In the genomic region with DNA sequence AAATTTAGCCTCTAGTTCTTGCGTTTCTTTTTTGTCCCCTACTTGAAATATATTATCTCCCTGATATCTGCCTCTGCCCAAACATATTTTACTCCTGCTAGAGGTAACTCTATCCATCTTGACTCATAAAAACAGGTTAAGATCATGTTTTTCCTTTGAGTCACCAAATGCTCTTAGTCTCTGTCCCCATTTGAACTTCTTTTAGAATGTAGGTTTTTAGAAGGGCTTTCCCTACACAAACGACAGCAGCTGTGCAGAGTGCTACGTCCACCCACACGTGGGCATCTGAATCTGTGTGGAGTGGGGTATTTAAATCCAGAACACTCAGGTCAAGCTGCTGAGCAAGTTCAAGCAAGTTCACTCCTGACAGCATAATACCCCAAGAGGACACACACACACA, we compare ENCODE assay signal across 22 cellular contexts. TPM values are rescaled to one million over a fixed set of nuclear protein-coding genes. Genes with fewer than 3 reads are reported as not detected.
DNase-seq lines count a peak whose midpoint lies in the region; TF ChIP-seq lines count a peak whose summit lies in the region.
"Had no signal": no experiment of that assay in that cellular context is flagged by ENCODE, and none has a peak within 500 bp of the region (broad histone marks: within the 10 kb centered on the region; RNA-seq: fewer than 3 reads in every experiment).

No MANE protein-coding gene starts in this region.

- H3K9me2 ChIP-seq in PC-9 (ENCODE audit: insufficient read depth), result no peaks in the 10 kb centered on the region

- H3K36me3 Mint-ChIP-seq in osteocyte (ENCODE audit: unreplicated experiment), result no peaks in the 10 kb centered on the region
- no peaks in the 10 kb centered on the region for H3K36me3 Mint-ChIP-seq in neural progenitor cell

- BruUV-seq in PC-9 (replicated peaks; lab: Mats Ljungman, UMichigan), result no TSS peak

- no peak overlapping the region for H3K9ac ChIP-seq in neural progenitor cell
- H3K9ac ChIP-seq: KMS-11, parathyroid adenoma had no signal

- DNase-seq in ELR (ENCODE audit: low read depth) (peak; percentile 44), PC-9 (peak; percentile 12 to 81), dedifferentiated amniotic fluid mesenchymal stem cell (ENCODE audit: extremely low spot score) (peak; percentile 32), osteocyte (ENCODE audit: extremely low spot score, unreplicated experiment) (peak; percentile 40), HK-2 (ENCODE audit: unreplicated experiment) (no peak), neural progenitor cell (ENCODE audit: low spot score) (no peak)
- no peak for DNase-seq in stimulated activated CD4-positive, alpha-beta T cell treated with anti-CD3 and anti-CD28 coated beads, Interleukin-2, amount 100 ng/mL, for 24 hours
- no peak for DNase-seq in activated naive CD4-positive, alpha-beta T cell (lab: John Stamatoyannopoulos, UW)
- DNase-seq: activated CD4-positive, alpha-beta memory T cell treated with anti-CD3 and anti-CD28 coated beads for 36 hours; amygdala; colonic mucosa; COR-L47; HFFc6; NCI-H1417 treated with DMSO at 0.1 percent for 48 hours; spleen; stimulated activated naive CD8-positive, alpha-beta T cell treated with anti-CD3 and anti-CD28 coated beads, Interleukin-15, Interleukin-2, amounts not matched to agents 100 U/mL and 50 U/mL, for 24 hours had no signal

- no peak overlapping the region for H3K4me3 ChIP-seq in PC-9
- no peak overlapping the region for H3K4me3 ChIP-seq in neural progenitor cell
- H3K4me3 ChIP-seq: colonic mucosa, hepatocyte, SK-N-MC, spleen had no signal

- H3K27me3 Mint-ChIP-seq in osteocyte (ENCODE audit: unreplicated experiment) (no peaks in the 10 kb centered on the region), neural progenitor cell (ENCODE audit: insufficient read depth, low read depth) (peaks cover 4% of the 10 kb centered on the region)

- TF ChIP-seq CTCF in PC-9 (conservative IDR thresholded peaks at IDR 0.05), result no peak
- no peak for TF ChIP-seq CTCF in osteocyte (IDR thresholded peaks at IDR 0.05)
- no peak for TF ChIP-seq CTCF in neural progenitor cell (IDR thresholded peaks at IDR 0.05)

- H2AFZ ChIP-seq in PC-9 (no peak overlapping the region), neural progenitor cell (replicated peaks) (no peak overlapping the region)
- H2AFZ ChIP-seq: hepatocyte, parathyroid adenoma had no signal

- peak overlapping the region; percentile 42; the same call in 1 of the 2 replicates for H3K4me2 ChIP-seq in PC-9
- H3K4me2 ChIP-seq in neural progenitor cell, result no peak overlapping the region
- H3K4me2 ChIP-seq: hepatocyte, KMS-11 had no signal

- H3K79me2 ChIP-seq in PC-9 (ENCODE audit: low read depth) (no peaks in the 10 kb centered on the region), neural progenitor cell (ENCODE audit: low read depth) (no peaks in the 10 kb centered on the region)
- H3K79me2 ChIP-seq: hepatocyte, parathyroid adenoma had no signal

- H3K27ac Mint-ChIP-seq in osteocyte (ENCODE audit: unreplicated experiment) (peak overlapping the region; percentile 46), neural progenitor cell (no peak overlapping the region)
- H3K27ac Mint-ChIP-seq: activated CD4-positive, alpha-beta memory T cell treated with anti-CD3 and anti-CD28 coated beads for 36 hours; HFFc6 had no signal

- H3K9me3 Mint-ChIP-seq in osteocyte (ENCODE audit: unreplicated experiment) (no peaks in the 10 kb centered on the region), neural progenitor cell (peaks cover 5% of the 10 kb centered on the region)
- H3K9me3 Mint-ChIP-seq: HFFc6 had no signal

- no peak overlapping the region for H3K27ac ChIP-seq in PC-9
- no peak overlapping the region for H3K27ac ChIP-seq in neural progenitor cell
- H3K27ac ChIP-seq: colonic mucosa, hepatocyte, KMS-11, parathyroid adenoma, SK-N-MC, spleen had no signal

- intact Hi-C loops in PC-9 (cut with micrococcal nuclease; ENCODE audit: unreplicated experiment), result no loop called here

- H3K9me3 ChIP-seq in PC-9 (ENCODE audit: insufficient read depth, low read depth), result no peaks in the 10 kb centered on the region
- no peaks in the 10 kb centered on the region for H3K9me3 ChIP-seq in neural progenitor cell (ENCODE audit: low read depth)
- H3K9me3 ChIP-seq: colonic mucosa had no signal

- peaks cover 19% of the 10 kb centered on the region for H3K4me1 Mint-ChIP-seq in osteocyte (ENCODE audit: unreplicated experiment)
- H3K4me1 Mint-ChIP-seq in neural progenitor cell, result peaks cover 6% of the 10 kb centered on the region

- no peak overlapping the region for H3K4me3 Mint-ChIP-seq in osteocyte (ENCODE audit: unreplicated experiment)
- no peak overlapping the region for H3K4me3 Mint-ChIP-seq in neural progenitor cell
- H3K4me3 Mint-ChIP-seq: activated CD4-positive, alpha-beta memory T cell treated with anti-CD3 and anti-CD28 coated beads for 36 hours; HFFc6 had no signal

- H4K20me1 ChIP-seq in PC-9 (ENCODE audit: insufficient read depth) (no peaks in the 10 kb centered on the region), neural progenitor cell (ENCODE audit: low read depth) (no peaks in the 10 kb centered on the region)

- H3K27me3 ChIP-seq in PC-9 (ENCODE audit: insufficient read depth, low read depth) (no peaks in the 10 kb centered on the region), neural progenitor cell (no peaks in the 10 kb centered on the region)
- H3K27me3 ChIP-seq: colonic mucosa, hepatocyte, spleen had no signal

- CTCF ChIA-PET in PC-9 (lab: Charles Lee), result interaction anchor here (0.6 kb wide), 1 partner anchor 1619 kb away, joined by 8 read pairs; no protein-coding TSS in a partner anchor

- peaks cover 13% of the 10 kb centered on the region; the same call in 1 of the 2 replicates for H3K4me1 ChIP-seq in PC-9 (replicated peaks; ENCODE audit: insufficient read depth)
- H3K4me1 ChIP-seq in neural progenitor cell, result peaks cover 1% of the 10 kb centered on the region
- H3K4me1 ChIP-seq: colonic mucosa, parathyroid adenoma, spleen had no signal

- POLR2A ChIA-PET in PC-9 (lab: Charles Lee; ENCODE audit: unreplicated experiment), result interaction anchor here (0.6 kb wide), 1 partner anchor 16 kb away, joined by 17 read pairs; no protein-coding TSS in a partner anchor

- H3F3A ChIP-seq in PC-9 (ENCODE audit: insufficient read depth, low read depth) (no peaks in the 10 kb centered on the region), neural progenitor cell (ENCODE audit: low read depth) (no peaks in the 10 kb centered on the region)

- H3K36me3 ChIP-seq in PC-9 (ENCODE audit: low read depth) (no peaks in the 10 kb centered on the region), neural progenitor cell (no peaks in the 10 kb centered on the region)
- H3K36me3 ChIP-seq: colonic mucosa, spleen had no signal

RNA-seq across cellular contexts. Expression of gene HSD17B3, which starts 2.2 kb away (rescaled TPM):
- total RNA-seq in PC-9 (2021) (0.38 TPM in 1 of 2 replicates, not detected in the other), osteocyte (not detected in 2 replicates), neural progenitor cell (ENCODE audit: low replicate concordance) (not detected in 2 replicates)
- total RNA-seq: activated CD4-positive, alpha-beta memory T cell treated with anti-CD3 and anti-CD28 coated beads for 36 hours; colonic mucosa; epithelial cell of proximal tubule; HFFc6; NCI-H460 had no signal

Comparison
In these comparisons a context has a peak if more than half of its experiments do, and no peak if none do; other contexts are left out.
1. DNase-seq: peak in ELR (single experiment), PC-9 (2 of 2), dedifferentiated amniotic fluid mesenchymal stem cell (single experiment) and osteocyte (single experiment); none in HK-2 (single experiment), stimulated activated CD4-positive, alpha-beta T cell treated with anti-CD3 and anti-CD28 coated beads, Interleukin-2, amount 100 ng/mL, for 24 hours (0 of 2), neural progenitor cell (single experiment) and activated naive CD4-positive, alpha-beta T cell (0 of 4).